ENCODE assay signal across 9 cellular contexts in genomic region chr10:103895458-103896186, GRCh38. TPM values are rescaled to one million over a fixed set of nuclear protein-coding genes. Genes with fewer than 3 reads are reported as not detected.
A peak's percentile ranks its signal among the peaks of the same experiment; 100 is the strongest.
DNase-seq lines count a peak whose midpoint lies in the region; ATAC-seq and TF ChIP-seq lines count a peak whose summit lies in the region.
"Had no signal": no experiment of that assay in that cellular context is flagged by ENCODE, and none has a peak within 500 bp of the region (broad histone marks: within the 10 kb centered on the region; RNA-seq: fewer than 3 reads in every experiment).

No MANE protein-coding gene starts in this region.

- CTCF ChIA-PET in HCT116 (lab: Charles Lee): interaction anchor here (0.8 to 1.7 kb wide), 3 partner anchors 7 to 727 kb away, joined by 3 to 6 read pairs (median 4); no protein-coding TSS in a partner anchor
- CTCF ChIA-PET in activated CD4-positive, alpha-beta memory T cell treated with anti-CD3 and anti-CD28 coated beads, Interleukin-2, amount 10 ng/mL, durations not matched to agents 7 days and 5 days (lab: Charles Lee): interaction anchor here (1.1 to 3.4 kb wide), 8 partner anchors 10 to 231 kb away, joined by 3 to 30 read pairs (median 9); partner anchors contain the start of gene SFR1

- H3K27me3 ChIP-seq in HCT116 (ENCODE audit: insufficient read depth, low read length): no peaks in the 10 kb centered on the region
- no peaks in the 10 kb centered on the region for H3K27me3 ChIP-seq in spleen (replicated peaks in 1 of 7)

- POLR2A ChIA-PET in HCT116 (lab: Charles Lee): interaction anchor here (0.9 to 1.4 kb wide), 3 partner anchors 12 to 226 kb away, joined by 3 to 5 read pairs (median 4); partner anchors contain the start of gene SFR1
- POLR2A ChIA-PET in activated CD4-positive, alpha-beta memory T cell treated with anti-CD3 and anti-CD28 coated beads, Interleukin-2, amount 10 ng/mL, durations not matched to agents 7 days and 5 days (lab: Charles Lee): interaction anchor here (1.1 to 5.3 kb wide), 5 partner anchors 15 to 226 kb away, joined by 3 to 104 read pairs (median 32); partner anchors contain the start of genes SFR1 and STN1

- TF ChIP-seq CTCF in HCT116 (IDR thresholded peaks at IDR 0.05 in 2 of 3, conservative IDR thresholded peaks at IDR 0.05 in 1 of 3; ENCODE audit: borderline replicate concordance in 1 of 3, insufficient read depth in 1 of 3, low read depth in 2 of 3, low read length in 2 of 3) (no peak), glutamatergic neuron (IDR thresholded peaks at IDR 0.05; ENCODE audit: partially characterized antibody, unreplicated experiment) (no peak), spleen (IDR thresholded peaks at IDR 0.05 in 8 of 11, conservative IDR thresholded peaks at IDR 0.05 in 3 of 11) (no peak)

- RAD21 ChIA-PET in HCT116 (lab: Charles Lee; ENCODE audit: low non-redundant PET in 1 of 2, low total read pairs in 2 of 2, uncharacterized antibody in 2 of 2, unreplicated experiment in 2 of 2): no interaction called here

- no peaks in the 10 kb centered on the region for H3K27me3 Mint-ChIP-seq in activated CD4-positive, alpha-beta memory T cell treated with anti-CD3 and anti-CD28 coated beads, Interleukin-2, amount 10 ng/mL, durations not matched to agents 7 days and 5 days
- H3K27me3 Mint-ChIP-seq in glutamatergic neuron (ENCODE audit: unreplicated experiment): no peaks in the 10 kb centered on the region

- H3K4me3 Mint-ChIP-seq in activated CD4-positive, alpha-beta memory T cell treated with anti-CD3 and anti-CD28 coated beads, Interleukin-2, amount 10 ng/mL, durations not matched to agents 7 days and 5 days: peak overlapping the region; percentile 7
- H3K4me3 Mint-ChIP-seq in glutamatergic neuron (ENCODE audit: unreplicated experiment): peak overlapping the region; percentile 39

- peak overlapping the region; percentile 34 for H3K9ac ChIP-seq in HCT116 (ENCODE audit: low read length)

- DNase-seq in HCT116 (ENCODE audit: low read depth, low spot score) (peak; percentile 97), glutamatergic neuron (no peak), spleen (no peak), cortex of kidney (lab: John Stamatoyannopoulos, UW) (no peak), HT-29 (ENCODE audit: low spot score) (no peak)
- DNase-seq in activated CD4-positive, alpha-beta memory T cell treated with anti-CD3 and anti-CD28 coated beads, Interleukin-2, amount 10 ng/mL, durations not matched to agents 7 days and 5 days: no peak
- DNase-seq in effector CD8-positive, alpha-beta T cell (lab: John Stamatoyannopoulos, UW): no peak
- DNase-seq: nucleus accumbens had no signal

- H3K9me3 ChIP-seq in HCT116 (ENCODE audit: control insufficient read depth in 1 of 2, insufficient read depth in 1 of 2, low read depth in 1 of 2, low read length in 2 of 2): no peaks in the 10 kb centered on the region
- H3K9me3 ChIP-seq in spleen: no peaks in the 10 kb centered on the region

- no peak overlapping the region for H2AFZ ChIP-seq in HCT116 (ENCODE audit: low read depth, low read length, poor library complexity, severe bottlenecking)

- BruUV-seq in HCT116 (replicated peaks; lab: Mats Ljungman, UMichigan): TSS peak; percentile 60

- no peaks in the 10 kb centered on the region for H4K20me1 ChIP-seq in HCT116 (ENCODE audit: insufficient read depth)

- TF ChIP-seq POLR2A in HCT116 (IDR thresholded peaks at IDR 0.05; ENCODE audit: borderline replicate concordance, extremely low read depth, insufficient read depth, insufficient read length): no peak
- no peak for TF ChIP-seq POLR2A in spleen (IDR thresholded peaks at IDR 0.05)

- no peaks in the 10 kb centered on the region for H3K9me3 Mint-ChIP-seq in activated CD4-positive, alpha-beta memory T cell treated with anti-CD3 and anti-CD28 coated beads, Interleukin-2, amount 10 ng/mL, durations not matched to agents 7 days and 5 days
- peaks cover 2% of the 10 kb centered on the region for H3K9me3 Mint-ChIP-seq in glutamatergic neuron (ENCODE audit: unreplicated experiment)

- peak overlapping the region; percentile 61 for H3K4me2 ChIP-seq in HCT116 (ENCODE audit: low read length)

- WGBS in spleen, 5 donors: 62 to 80% (median 72%) methylated on average over 9 of the region's 9 CpGs

- H3K36me3 ChIP-seq in HCT116 (ENCODE audit: control insufficient read depth in 1 of 2, insufficient read depth in 2 of 2, low read length in 2 of 2) (peaks cover 6 to 23% of the 10 kb centered on the region in 2 experiments; a peak in 2 of 4 replicates), spleen (peaks cover 7 to 91% (median 52%) of the 10 kb centered on the region in 6 donors)

- peak; percentile 83 for ATAC-seq in HCT116
- ATAC-seq in GM21526 (IDR thresholded peaks at IDR 0.05; ENCODE audit: low FRiP score, unreplicated experiment): no peak

- H3K9me2 ChIP-seq in HCT116 (ENCODE audit: insufficient read depth): no peaks in the 10 kb centered on the region

- intact Hi-C loops in HCT116 (cut with micrococcal nuclease) (loop anchor here (5.0 to 10.0 kb wide), 2 partner anchors 72 to 439 kb away; partner anchors contain the start of genes ITPRIP and SLK), spleen (cut with DNase I; ENCODE audit: low total_unique reads) (no loop called here)

- H3K79me2 ChIP-seq in HCT116 (ENCODE audit: insufficient read depth, low read length): no peaks in the 10 kb centered on the region

- H3K4me1 Mint-ChIP-seq in activated CD4-positive, alpha-beta memory T cell treated with anti-CD3 and anti-CD28 coated beads, Interleukin-2, amount 10 ng/mL, durations not matched to agents 7 days and 5 days: peaks cover 71% of the 10 kb centered on the region
- peaks cover 60% of the 10 kb centered on the region for H3K4me1 Mint-ChIP-seq in glutamatergic neuron (ENCODE audit: low read depth, unreplicated experiment)

- peaks cover 78% of the 10 kb centered on the region for H3K36me3 Mint-ChIP-seq in activated CD4-positive, alpha-beta memory T cell treated with anti-CD3 and anti-CD28 coated beads, Interleukin-2, amount 10 ng/mL, durations not matched to agents 7 days and 5 days (ENCODE audit: low read depth)
- no peaks in the 10 kb centered on the region for H3K36me3 Mint-ChIP-seq in glutamatergic neuron (ENCODE audit: unreplicated experiment)

- H3K27ac ChIP-seq in HCT116 (ENCODE audit: low read depth, low read length): peak overlapping the region; percentile 84
- H3K27ac ChIP-seq in spleen: peak overlapping the region; percentile 44 to 81 (median 68)

- H3K4me3 ChIP-seq in HCT116 (replicated peaks in 1 of 2; ENCODE audit: low read depth in 1 of 2, low read length in 2 of 2): peak overlapping the region in 1 of 2 experiments; percentile 17; a peak in 2 of 4 replicates
- no peak overlapping the region for H3K4me3 ChIP-seq in spleen

- TF ChIP-seq RAD21 in HCT116 (IDR thresholded peaks at IDR 0.05; ENCODE audit: low read depth): no peak

- peak overlapping the region; percentile 91 for H3K27ac Mint-ChIP-seq in activated CD4-positive, alpha-beta memory T cell treated with anti-CD3 and anti-CD28 coated beads, Interleukin-2, amount 10 ng/mL, durations not matched to agents 7 days and 5 days
- H3K27ac Mint-ChIP-seq in glutamatergic neuron (ENCODE audit: unreplicated experiment): peak overlapping the region; percentile 87

- H3K4me1 ChIP-seq in HCT116 (ENCODE audit: control insufficient read depth in 1 of 2, insufficient read depth in 2 of 2, low read length in 2 of 2) (peaks cover 87 to 92% of the 10 kb centered on the region in 2 experiments), spleen (peaks cover 15 to 50% (median 36%) of the 10 kb centered on the region in 6 donors)

TF ChIP-seq in HCT116, 20 proteins besides CTCF, POLR2A, EP300 and RAD21 (continues in another document):
- TF ChIP-seq CBX3 (IDR thresholded peaks at IDR 0.05; ENCODE audit: low read depth) (no peak), ZBTB33 (IDR thresholded peaks at IDR 0.05; ENCODE audit: extremely low read depth, insufficient replicate concordance, low read length) (peak; percentile 39)

RNA-seq across cellular contexts. Expression of gene STN1, which starts 22.4 kb away (rescaled TPM):
- 74.7 TPM for total RNA-seq in HCT116 (2021; ENCODE audit: unreplicated experiment)
- 55.0 and 72.1 TPM in 2 replicates for polyA plus RNA-seq in HCT116 (2012)
- 10 to 100 TPM; 55.1 to 56.8 TPM for total RNA-seq in activated CD4-positive, alpha-beta memory T cell treated with anti-CD3 and anti-CD28 coated beads, Interleukin-2, amount 10 ng/mL, durations not matched to agents 7 days and 5 days
- total RNA-seq in glutamatergic neuron (ENCODE audit: unreplicated experiment): 57.1 TPM
- 10 to 100 TPM; 18.6 to 27.7 (median 24.1) TPM for total RNA-seq in spleen
- 10 to 100 TPM; 14.2 to 18.1 (median 15.1) TPM for polyA plus RNA-seq in spleen
- total RNA-seq in HT-29 (2014; rRNA removed; shearing (Covaris generic)): 18.3 and 20.0 TPM in 2 replicates

RNA-seq across cellular contexts. Expression of gene SH3PXD2A, which starts 40.2 kb away (rescaled TPM):
- total RNA-seq in HCT116 (2021; ENCODE audit: unreplicated experiment) (8.7 TPM), glutamatergic neuron (ENCODE audit: unreplicated experiment) (16.7 TPM), spleen (10 to 100 TPM; 27.9 to 50.0 (median 38.8) TPM)
- polyA plus RNA-seq in HCT116 (2012): 3.8 and 4.2 TPM in 2 replicates
- 10 to 100 TPM; 16.5 to 17.9 TPM for total RNA-seq in activated CD4-positive, alpha-beta memory T cell treated with anti-CD3 and anti-CD28 coated beads, Interleukin-2, amount 10 ng/mL, durations not matched to agents 7 days and 5 days
- 1 to 10 TPM; 2.6 to 8.1 (median 4.4) TPM for polyA plus RNA-seq in spleen
- 2.7 and 3.0 TPM in 2 replicates for total RNA-seq in HT-29 (2014; rRNA removed; shearing (Covaris generic))
